Comparison of ENCODE assay signal across 15 cellular contexts in the genomic region with DNA sequence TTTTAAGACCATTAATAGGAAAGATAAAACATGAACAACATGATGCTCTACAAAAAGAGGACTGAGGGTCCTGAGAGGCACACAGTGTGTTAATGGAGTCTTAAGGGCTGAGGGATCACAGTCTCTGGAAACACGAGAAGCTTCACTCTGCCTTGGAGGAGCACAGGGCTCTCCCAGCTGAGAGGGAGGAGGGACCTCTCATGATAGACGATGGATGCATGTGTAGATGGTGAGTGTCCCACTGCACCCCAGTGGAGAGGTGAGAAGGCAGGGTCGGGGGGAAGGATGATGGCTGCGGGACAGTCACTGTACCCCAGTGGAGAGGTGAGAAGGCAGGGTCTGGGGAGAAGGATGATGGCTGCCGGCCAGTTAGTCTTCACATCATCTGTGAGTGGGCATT.
DNase-seq lines count a peak whose midpoint lies in the region; ATAC-seq and TF ChIP-seq lines count a peak whose summit lies in the region.
"Had no signal": no experiment of that assay in that cellular context is flagged by ENCODE, and none has a peak within 500 bp of the region (broad histone marks: within the 10 kb centered on the region; RNA-seq: fewer than 3 reads in every experiment).

No MANE protein-coding gene starts in this region.

- no peak overlapping the region for H3K4me3 ChIP-seq in CD8-positive, alpha-beta T cell (ENCODE audit: low read depth, low read length)
- H3K4me3 ChIP-seq: A549, GM23248, HAP-1 had no signal

- no peaks in the 10 kb centered on the region for H3K36me3 Mint-ChIP-seq in osteocyte (ENCODE audit: unreplicated experiment)
- H3K36me3 Mint-ChIP-seq in CD8-positive, alpha-beta T cell, result no peaks in the 10 kb centered on the region

- no peak overlapping the region for H3K27ac Mint-ChIP-seq in osteocyte (ENCODE audit: unreplicated experiment)
- no peak overlapping the region for H3K27ac Mint-ChIP-seq in CD8-positive, alpha-beta T cell
- H3K27ac Mint-ChIP-seq: CD4-positive, alpha-beta T cell had no signal

- intact Hi-C loops in CD8-positive, alpha-beta T cell (cut with DNase I, micrococcal nuclease), result no loop called here

- no peaks in the 10 kb centered on the region for H3K9me3 ChIP-seq in CD8-positive, alpha-beta T cell (ENCODE audit: low read length)
- H3K9me3 ChIP-seq: A549, HAP-1 had no signal

- H3K27ac ChIP-seq in RWPE1, result peak overlapping the region; percentile 66
- no peak overlapping the region for H3K27ac ChIP-seq in CD8-positive, alpha-beta T cell (ENCODE audit: low read depth, low read length)
- H3K27ac ChIP-seq: A549, C4-2B, GM23248 had no signal

- TF ChIP-seq CTCF in RWPE1 (conservative IDR thresholded peaks at IDR 0.05; ENCODE audit: low read depth) (no peak), osteocyte (IDR thresholded peaks at IDR 0.05) (no peak)
- TF ChIP-seq CTCF in CD8-positive, alpha-beta T cell (IDR thresholded peaks at IDR 0.05), result no peak

- H3K4me1 Mint-ChIP-seq in osteocyte (ENCODE audit: unreplicated experiment), result no peaks in the 10 kb centered on the region
- no peaks in the 10 kb centered on the region for H3K4me1 Mint-ChIP-seq in CD8-positive, alpha-beta T cell (ENCODE audit: low read depth)

- no peaks in the 10 kb centered on the region for H3K27me3 Mint-ChIP-seq in osteocyte (ENCODE audit: unreplicated experiment)
- H3K27me3 Mint-ChIP-seq in CD8-positive, alpha-beta T cell (ENCODE audit: low read depth), result no peaks in the 10 kb centered on the region
- H3K27me3 Mint-ChIP-seq: CD4-positive, alpha-beta T cell had no signal

- no peaks in the 10 kb centered on the region for H3K36me3 ChIP-seq in CD8-positive, alpha-beta T cell (ENCODE audit: insufficient read depth, low read length)
- H3K36me3 ChIP-seq: HAP-1 had no signal

- peaks cover 36% of the 10 kb centered on the region for H3K9me3 Mint-ChIP-seq in osteocyte (ENCODE audit: unreplicated experiment)
- peaks cover 3% of the 10 kb centered on the region for H3K9me3 Mint-ChIP-seq in CD8-positive, alpha-beta T cell

- no peaks in the 10 kb centered on the region for H3K27me3 ChIP-seq in CD8-positive, alpha-beta T cell (ENCODE audit: insufficient read depth, low read length)

- POLR2A ChIA-PET in RWPE1 (lab: Yijun Ruan, JAX; ENCODE audit: low non-redundant PET), result no interaction called here
- POLR2A ChIA-PET in CD8-positive, alpha-beta T cell (lab: Charles Lee), result no interaction called here

- H3K4me1 ChIP-seq in CD8-positive, alpha-beta T cell (ENCODE audit: insufficient read depth, low read length), result no peaks in the 10 kb centered on the region
- H3K4me1 ChIP-seq: A549, HAP-1 had no signal

- DNase-seq in RWPE1 (ENCODE audit: low spot score), result no peak
- peak; percentile 26 for DNase-seq in ecto neural progenitor cell (ENCODE audit: low spot score)
- peak; percentile 54 for DNase-seq in osteocyte (ENCODE audit: extremely low spot score, unreplicated experiment)
- DNase-seq in activated CD4-positive, alpha-beta T cell treated with anti-CD3 and anti-CD28 coated beads for 4 hours, result no peak
- no peak for DNase-seq in CD8-positive, alpha-beta T cell
- no peak for DNase-seq in A172 (ENCODE audit: low spot score)
- DNase-seq: AML-193; CD4-positive, alpha-beta T cell; DMS153; DMS79; GDM1; GM23248 had no signal

- CTCF ChIA-PET in RWPE1 (lab: Yijun Ruan, JAX), result no interaction called here
- CTCF ChIA-PET in CD8-positive, alpha-beta T cell (lab: Charles Lee), result no interaction called here

- no peak for ATAC-seq in CD8-positive, alpha-beta T cell
- ATAC-seq: A549 had no signal

- no peak overlapping the region for H3K4me3 Mint-ChIP-seq in osteocyte (ENCODE audit: unreplicated experiment)
- no peak overlapping the region for H3K4me3 Mint-ChIP-seq in CD8-positive, alpha-beta T cell
- H3K4me3 Mint-ChIP-seq: CD4-positive, alpha-beta T cell had no signal

Comparison
In these comparisons a context has a peak if more than half of its experiments do, and no peak if none do; other contexts are left out.
1. DNase-seq: peak in ecto neural progenitor cell (single experiment) and osteocyte (single experiment); none in RWPE1 (single experiment), activated CD4-positive, alpha-beta T cell treated with anti-CD3 and anti-CD28 coated beads for 4 hours (0 of 2), CD8-positive, alpha-beta T cell (0 of 7) and A172 (single experiment).